ENCODE assay signal across 1 cellular context in the genomic region with DNA sequence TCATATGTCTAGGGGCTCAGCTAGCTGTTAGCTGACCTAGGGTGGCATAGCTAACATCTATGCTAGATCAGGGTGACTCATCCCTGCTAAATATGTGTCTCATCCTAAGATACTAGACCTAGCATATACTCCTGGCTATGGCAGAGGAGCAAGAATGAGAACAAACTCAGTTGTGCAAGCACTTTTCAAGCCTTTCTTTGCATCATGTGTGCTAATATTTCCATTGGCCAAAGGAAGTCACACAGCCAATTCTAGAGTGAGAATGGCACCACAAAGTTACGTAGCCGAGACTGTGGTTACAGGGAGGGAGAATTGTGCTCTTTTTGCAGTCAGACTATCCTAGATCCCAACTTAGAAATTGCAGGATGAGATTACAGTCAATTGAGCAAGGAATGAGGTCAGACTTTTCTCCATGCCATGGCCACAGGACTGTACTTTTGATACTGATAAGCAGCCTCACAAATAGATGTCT.
TF ChIP-seq lines count a peak whose summit lies in the region.

No MANE protein-coding gene starts in this region.

TF ChIP-seq in K562, 482 proteins besides CTCF, POLR2A, EP300 and RAD21 (continued from another document):
- TF ChIP-seq, protein P1, sequence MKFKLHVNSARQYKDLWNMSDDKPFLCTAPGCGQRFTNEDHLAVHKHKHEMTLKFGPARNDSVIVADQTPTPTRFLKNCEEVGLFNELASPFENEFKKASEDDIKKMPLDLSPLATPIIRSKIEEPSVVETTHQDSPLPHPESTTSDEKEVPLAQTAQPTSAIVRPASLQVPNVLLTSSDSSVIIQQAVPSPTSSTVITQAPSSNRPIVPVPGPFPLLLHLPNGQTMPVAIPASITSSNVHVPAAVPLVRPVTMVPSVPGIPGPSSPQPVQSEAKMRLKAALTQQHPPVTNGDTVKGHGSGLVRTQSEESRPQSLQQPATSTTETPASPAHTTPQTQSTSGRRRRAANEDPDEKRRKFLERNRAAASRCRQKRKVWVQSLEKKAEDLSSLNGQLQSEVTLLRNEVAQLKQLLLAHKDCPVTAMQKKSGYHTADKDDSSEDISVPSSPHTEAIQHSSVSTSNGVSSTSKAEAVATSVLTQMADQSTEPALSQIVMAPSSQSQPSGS (CRISPR knock-in tag; IDR thresholded peaks at IDR 0.05): no peak
- 0 out of 2 replicates have a peak, but pooled peaks have one; percentile 11 for TF ChIP-seq CEBPB (tag; IDR thresholded peaks at IDR 0.05)
- no peak for TF ChIP-seq KAT2B (IDR thresholded peaks at IDR 0.05; ENCODE audit: low read depth, low read length)
- TF ChIP-seq ELF4 (CRISPR knock-in tag; IDR thresholded peaks at IDR 0.05): no peak
- TF ChIP-seq TEAD4 (IDR thresholded peaks at IDR 0.05; ENCODE audit: low read length): peak; percentile 37; the same call in 1 of the 2 replicates
- no peak for TF ChIP-seq TEAD4 (CRISPR knock-in tag; IDR thresholded peaks at IDR 0.05; ENCODE audit: borderline replicate concordance)
- TF ChIP-seq MIER1 (IDR thresholded peaks at IDR 0.05; ENCODE audit: low read depth): no peak
- TF ChIP-seq SIN3A (IDR thresholded peaks at IDR 0.05; ENCODE audit: borderline replicate concordance in 2 of 2, control insufficient read depth in 1 of 2, low read depth in 2 of 2, low read length in 2 of 2): no peak
- no peak for TF ChIP-seq CEBPG (CRISPR knock-in tag; IDR thresholded peaks at IDR 0.05)
- peak in 1 of 2 experiments; percentile 44; a peak in 1 of 4 replicates for TF ChIP-seq CEBPG (tag; conservative IDR thresholded peaks at IDR 0.05 in 1 of 2, IDR thresholded peaks at IDR 0.05 in 1 of 2)
- TF ChIP-seq, protein P2, sequence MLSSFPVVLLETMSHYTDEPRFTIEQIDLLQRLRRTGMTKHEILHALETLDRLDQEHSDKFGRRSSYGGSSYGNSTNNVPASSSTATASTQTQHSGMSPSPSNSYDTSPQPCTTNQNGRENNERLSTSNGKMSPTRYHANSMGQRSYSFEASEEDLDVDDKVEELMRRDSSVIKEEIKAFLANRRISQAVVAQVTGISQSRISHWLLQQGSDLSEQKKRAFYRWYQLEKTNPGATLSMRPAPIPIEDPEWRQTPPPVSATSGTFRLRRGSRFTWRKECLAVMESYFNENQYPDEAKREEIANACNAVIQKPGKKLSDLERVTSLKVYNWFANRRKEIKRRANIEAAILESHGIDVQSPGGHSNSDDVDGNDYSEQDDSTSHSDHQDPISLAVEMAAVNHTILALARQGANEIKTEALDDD (IDR thresholded peaks at IDR 0.05): peak; percentile 54; the same call in 1 of the 2 replicates
- TF ChIP-seq CBFA2T3 (IDR thresholded peaks at IDR 0.05): peak; percentile 41; the same call in 1 of the 2 replicates
